ENCODE assay signal across 20 cellular contexts in genomic region chr12:71142046-71142445, GRCh38. TPM values are rescaled to one million over a fixed set of nuclear protein-coding genes. Genes with fewer than 3 reads are reported as not detected.
DNase-seq lines count a peak whose midpoint lies in the region; ATAC-seq, FAIRE-seq and TF ChIP-seq lines count a peak whose summit lies in the region.
"Had no signal": no experiment of that assay in that cellular context is flagged by ENCODE, and none has a peak within 500 bp of the region (broad histone marks: within the 10 kb centered on the region; RNA-seq: fewer than 3 reads in every experiment).

No MANE protein-coding gene starts in this region.

- peak overlapping the region; percentile 63 for H3K27ac Mint-ChIP-seq in Calu3 (ENCODE audit: unreplicated experiment)
- H3K27ac Mint-ChIP-seq: CD4-positive, CD25-positive, alpha-beta regulatory T cell had no signal

- TF ChIP-seq POLR2A in right lobe of liver (IDR thresholded peaks at IDR 0.05) = no peak

- H3K9me3 Mint-ChIP-seq in Calu3 (ENCODE audit: low read depth, unreplicated experiment) = no peaks in the 10 kb centered on the region

- H3K4me3 ChIP-seq in right lobe of liver (no peak overlapping the region), thoracic aorta (no peak overlapping the region)
- H3K4me3 ChIP-seq: HAP-1 had no signal

- H3K36me3 Mint-ChIP-seq in Calu3 (ENCODE audit: insufficient read depth, unreplicated experiment) = peaks cover 35% of the 10 kb centered on the region
- H3K36me3 Mint-ChIP-seq: CD4-positive, CD25-positive, alpha-beta regulatory T cell had no signal

- H3K27ac ChIP-seq in right lobe of liver (peak overlapping the region in 2 of 3 donors; percentile 76), thoracic aorta (peak overlapping the region; percentile 56 to 69)

- peaks cover 0 to 17% (median 5%) of the 10 kb centered on the region in 4 donors for H3K4me1 ChIP-seq in right lobe of liver
- peaks cover 10 to 22% of the 10 kb centered on the region in 2 donors for H3K4me1 ChIP-seq in thoracic aorta (ENCODE audit: control insufficient read depth in 1 of 2, low read depth in 2 of 2)
- H3K4me1 ChIP-seq: HAP-1 had no signal

- DNase-seq in Calu3 (no peak), right lobe of liver (no peak), thoracic aorta (ENCODE audit: low spot score) (no peak), NK-92 (lab: John Stamatoyannopoulos, UW; ENCODE audit: unreplicated experiment) (no peak), retina (no peak), NCI-H1092 treated with DMSO at 0.1 percent for 48 hours (lab: John Stamatoyannopoulos, UW) (no peak), DMS53 treated with DMSO at 0.1 percent for 48 hours (lab: John Stamatoyannopoulos, UW; ENCODE audit: unreplicated experiment) (no peak)
- DNase-seq: ACHN; CD4-positive, CD25-positive, alpha-beta regulatory T cell; DMS79 treated with DMSO at 0.1 percent for 48 hours; GDM1; NCI-H2107; NCI-H69; Right ventricle myocardium superior had no signal

- 77% methylated on average over 2 of the region's 2 CpGs for WGBS in right lobe of liver (ENCODE audit: insufficient coverage, low coverage, low lambda C conversion rate, missing lambda C conversion rate)

- H3K9me3 ChIP-seq in right lobe of liver = no peaks in the 10 kb centered on the region
- no peaks in the 10 kb centered on the region for H3K9me3 ChIP-seq in thoracic aorta
- H3K9me3 ChIP-seq: HAP-1 had no signal

- no peak for ATAC-seq in right lobe of liver
- ATAC-seq in thoracic aorta (ENCODE audit: insufficient number of reproducible peaks, low FRiP score, low read depth) = no peak
- ATAC-seq: Panc1 had no signal

- BruUV-seq in Calu3 (replicated peaks; lab: Mats Ljungman, UMichigan) = no TSS peak

- no peak for TF ChIP-seq CTCF in Calu3 (IDR thresholded peaks at IDR 0.05; ENCODE audit: unreplicated experiment)
- TF ChIP-seq CTCF in right lobe of liver (IDR thresholded peaks at IDR 0.05) = no peak
- no peak for TF ChIP-seq CTCF in thoracic aorta (IDR thresholded peaks at IDR 0.05)

- H3K4me1 Mint-ChIP-seq in Calu3 (ENCODE audit: low read depth, unreplicated experiment) = peaks cover 70% of the 10 kb centered on the region
- H3K4me1 Mint-ChIP-seq: CD4-positive, CD25-positive, alpha-beta regulatory T cell had no signal

- intact Hi-C loops in Calu3 (cut with micrococcal nuclease; ENCODE audit: unreplicated experiment) (no loop called here), right lobe of liver (cut with DNase I) (no loop called here)

- CTCF ChIA-PET in Calu3 (lab: Charles Lee) = no interaction called here

- no peak overlapping the region for H3K4me3 Mint-ChIP-seq in Calu3 (ENCODE audit: low read depth, unreplicated experiment)
- H3K4me3 Mint-ChIP-seq: CD4-positive, CD25-positive, alpha-beta regulatory T cell had no signal

- H3K27me3 ChIP-seq in right lobe of liver = no peaks in the 10 kb centered on the region
- no peaks in the 10 kb centered on the region for H3K27me3 ChIP-seq in thoracic aorta (replicated peaks; ENCODE audit: insufficient read depth)

- FAIRE-seq in endometrium (lab: Jason Lieb, UNC) = peak; percentile 93
- FAIRE-seq: GM12892, GM19239 had no signal

- H3K36me3 ChIP-seq in right lobe of liver (no peaks in the 10 kb centered on the region), thoracic aorta (no peaks in the 10 kb centered on the region)
- H3K36me3 ChIP-seq: HAP-1 had no signal

- no peaks in the 10 kb centered on the region for H3K27me3 Mint-ChIP-seq in Calu3 (ENCODE audit: unreplicated experiment)
- H3K27me3 Mint-ChIP-seq: CD4-positive, CD25-positive, alpha-beta regulatory T cell had no signal

RNA-seq across cellular contexts. Expression of gene TSPAN8, which starts 15.8 kb away (rescaled TPM):
- 289 and 384 TPM in 2 replicates for total RNA-seq in Calu3 (2022)
- total RNA-seq in right lobe of liver = 10 to 100 TPM in 3 of 6 experiments, 1 to 10 TPM in 3; 2.0 to 12.6 (median 7.8) TPM
- 10 to 100 TPM; 12.8 to 70.9 TPM for total RNA-seq in thoracic aorta
- total RNA-seq: CD4-positive, CD25-positive, alpha-beta regulatory T cell; HT1080; Right ventricle myocardium superior had no signal
